Comparison of ENCODE assay signal across 19 cellular contexts in genomic region chr11:121649798-121650197, GRCh38.
DNase-seq lines count a peak whose midpoint lies in the region; ATAC-seq, FAIRE-seq and TF ChIP-seq lines count a peak whose summit lies in the region.
"Had no signal": no experiment of that assay in that cellular context is flagged by ENCODE, and none has a peak within 500 bp of the region (broad histone marks: within the 10 kb centered on the region; RNA-seq: fewer than 3 reads in every experiment).

No MANE protein-coding gene starts in this region.

- no peak overlapping the region for H3K9ac ChIP-seq in H1 (replicated peaks in 1 of 4; ENCODE audit: extremely low read depth in 1 of 4, low read depth in 3 of 4, low read length in 3 of 4)
- H3K9ac ChIP-seq: SK-N-SH had no signal

- no peak overlapping the region for H3K4me3 ChIP-seq in H1 (ENCODE audit: extremely low read depth in 1 of 4, insufficient read depth in 2 of 4, low read depth in 3 of 4, low read length in 4 of 4)
- H3K4me3 ChIP-seq: testis had no signal

- no peak overlapping the region for H3K27ac ChIP-seq in H1 (ENCODE audit: low read depth, low read length)
- H3K27ac ChIP-seq: testis had no signal

- H3K27me3 Mint-ChIP-seq in stimulated activated naive CD8-positive, alpha-beta T cell treated with anti-CD3 and anti-CD28 coated beads, Interleukin-15, amount 100 ng/mL, for 72 hours, result peaks cover 9% of the 10 kb centered on the region
- H3K27me3 Mint-ChIP-seq: activated CD4-positive, alpha-beta T cell treated with anti-CD3 and anti-CD28 coated beads for 36 hours had no signal

- H4K5ac ChIP-seq in H1 (ENCODE audit: insufficient read length, low read depth, low read length), result no peak overlapping the region

- TF ChIP-seq CTCF in H1 (IDR thresholded peaks at IDR 0.05; ENCODE audit: control extremely low read depth in 1 of 3, insufficient read depth in 1 of 3, low read depth in 1 of 3, low read length in 3 of 3), result no peak

- no peak overlapping the region; the same call in 1 of the 2 replicates for H2BK15ac ChIP-seq in H1 (ENCODE audit: low read length)

- H3K4ac ChIP-seq in H1 (replicated peaks; ENCODE audit: insufficient read length, low read depth, low read length), result no peak overlapping the region

- H3K9me3 ChIP-seq in H1 (ENCODE audit: insufficient read depth in 2 of 2, low read depth in 1 of 2, low read length in 1 of 2), result no peaks in the 10 kb centered on the region
- H3K9me3 ChIP-seq: SK-N-SH, testis had no signal

- H3K23ac ChIP-seq in H1 (ENCODE audit: insufficient read length), result no peak overlapping the region

- TF ChIP-seq RAD21 in H1 (IDR thresholded peaks at IDR 0.05 in 1 of 2, conservative IDR thresholded peaks at IDR 0.05 in 1 of 2; ENCODE audit: low read depth in 2 of 2, low read length in 2 of 2), result no peak

- no peaks in the 10 kb centered on the region for H3K36me3 ChIP-seq in H1 (ENCODE audit: control insufficient read depth in 2 of 4, insufficient read depth in 4 of 4, low read length in 3 of 4)

- no peak overlapping the region for H4K8ac ChIP-seq in H1 (ENCODE audit: extremely low read depth, insufficient read depth, low read length)

- H2BK120ac ChIP-seq in H1 (replicated peaks; ENCODE audit: low read depth, low read length), result no peak overlapping the region

- H3K79me1 ChIP-seq in H1 (ENCODE audit: low read depth, low read length), result no peaks in the 10 kb centered on the region

- no peak for TF ChIP-seq EP300 in H1 (IDR thresholded peaks at IDR 0.05; ENCODE audit: borderline replicate concordance in 1 of 2, low read depth in 2 of 2, low read length in 2 of 2)

- peaks cover 3 to 6% (median 5%) of the 10 kb centered on the region in 4 experiments; a peak in 6 of 7 replicates for H3K4me1 ChIP-seq in H1 (replicated peaks in 1 of 4; ENCODE audit: control insufficient read depth in 3 of 4, insufficient read depth in 4 of 4, low read length in 3 of 4)

- no peaks in the 10 kb centered on the region for H3K27me3 ChIP-seq in H1 (replicated peaks in 1 of 4; ENCODE audit: control insufficient read depth in 3 of 4, extremely low read depth in 1 of 4, insufficient read depth in 3 of 4, low read length in 3 of 4)
- H3K27me3 ChIP-seq: testis had no signal

- H3K9me3 Mint-ChIP-seq in stimulated activated naive CD8-positive, alpha-beta T cell treated with anti-CD3 and anti-CD28 coated beads, Interleukin-15, amount 100 ng/mL, for 72 hours, result no peaks in the 10 kb centered on the region
- H3K9me3 Mint-ChIP-seq: activated naive CD4-positive, alpha-beta T cell treated with anti-CD3 and anti-CD28 coated beads, Interleukin-2, amount 10 ng/mL, durations not matched to agents 7 days and 5 days; nephron progenitor cell had no signal

- 91% methylated on average over 6 of the region's 6 CpGs; no CpG with 5 or more reads in 1 of the 2 experiments for WGBS in H1 (ENCODE audit: extremely low coverage in 1 of 2, insufficient coverage in 1 of 2, insufficient read length in 1 of 2, insufficient replicate concordance in 2 of 2, low coverage in 1 of 2, low lambda C conversion rate in 2 of 2, missing lambda C conversion rate in 1 of 2), 2 experiments

- no peak for ATAC-seq in stimulated activated naive CD8-positive, alpha-beta T cell treated with anti-CD3 and anti-CD28 coated beads, Interleukin-15, amount 100 ng/mL, for 72 hours
- no peak for ATAC-seq in stimulated activated naive CD8-positive, alpha-beta T cell treated with anti-CD3 and anti-CD28 coated beads, Interleukin-15, Interleukin-2, amounts not matched to agents 100 U/mL and 50 U/mL, for 24 hours

- H3K56ac ChIP-seq in H1 (replicated peaks; ENCODE audit: insufficient read length, low read depth, low read length), result no peak overlapping the region

- no peaks in the 10 kb centered on the region for H3K23me2 ChIP-seq in H1 (ENCODE audit: low read depth, low read length)

- H4K20me1 ChIP-seq in H1 (replicated peaks in 1 of 2; ENCODE audit: control insufficient read depth in 1 of 2, insufficient read depth in 2 of 2, low read length in 2 of 2), result no peaks in the 10 kb centered on the region

- H3K18ac ChIP-seq in H1 (ENCODE audit: extremely low read depth, low read length), result no peak overlapping the region

- peaks cover 22% of the 10 kb centered on the region for H3K4me1 Mint-ChIP-seq in stimulated activated naive CD8-positive, alpha-beta T cell treated with anti-CD3 and anti-CD28 coated beads, Interleukin-15, amount 100 ng/mL, for 72 hours

- no peak for FAIRE-seq in H1 (lab: Jason Lieb, UNC)
- FAIRE-seq: D721Med had no signal

- H3K27ac Mint-ChIP-seq in stimulated activated naive CD8-positive, alpha-beta T cell treated with anti-CD3 and anti-CD28 coated beads, Interleukin-15, amount 100 ng/mL, for 72 hours, result peak overlapping the region; percentile 42 to 48
- H3K27ac Mint-ChIP-seq: activated CD4-positive, alpha-beta T cell treated with anti-CD3 and anti-CD28 coated beads for 36 hours; nephron progenitor cell had no signal

- H3K4me2 ChIP-seq in H1 (ENCODE audit: insufficient read depth in 1 of 2, low read depth in 2 of 2, low read length in 2 of 2), result no peak overlapping the region
- H3K4me2 ChIP-seq: SK-N-SH had no signal

- no peak overlapping the region for H4K91ac ChIP-seq in H1 (replicated peaks; ENCODE audit: insufficient read length, low read length)

- H3K79me2 ChIP-seq in H1 (ENCODE audit: control insufficient read depth in 1 of 2, insufficient read depth in 2 of 2, low read length in 2 of 2), result no peaks in the 10 kb centered on the region

- H2AFZ ChIP-seq in H1 (ENCODE audit: low read length), result no peak overlapping the region

- no peak overlapping the region for H2AK5ac ChIP-seq in H1 (ENCODE audit: low read depth, low read length)

- POLR2A ChIA-PET in H1 (lab: Charles Lee; ENCODE audit: partially characterized antibody), result no interaction called here

- H2BK20ac ChIP-seq in H1 (ENCODE audit: low read length), result no peak overlapping the region

- H2BK5ac ChIP-seq in H1 (ENCODE audit: low read depth, low read length), result no peak overlapping the region

- TF ChIP-seq POLR2A in H1 (IDR thresholded peaks at IDR 0.05; ENCODE audit: control extremely low read depth in 1 of 2, low read depth in 2 of 2, low read length in 2 of 2), result no peak

- peak overlapping the region in 1 of 2 donors; percentile 31 for H3K4me3 Mint-ChIP-seq in stimulated activated naive CD8-positive, alpha-beta T cell treated with anti-CD3 and anti-CD28 coated beads, Interleukin-15, amount 100 ng/mL, for 72 hours
- H3K4me3 Mint-ChIP-seq: activated CD4-positive, alpha-beta T cell treated with anti-CD3 and anti-CD28 coated beads for 36 hours; activated naive CD4-positive, alpha-beta T cell treated with anti-CD3 and anti-CD28 coated beads, Interleukin-2, amount 10 ng/mL, durations not matched to agents 7 days and 5 days; nephron progenitor cell had no signal

- DNase-seq in stimulated activated naive CD8-positive, alpha-beta T cell treated with anti-CD3 and anti-CD28 coated beads, Interleukin-15, amount 100 ng/mL, for 72 hours, result no peak
- no peak for DNase-seq in stimulated activated naive CD8-positive, alpha-beta T cell treated with anti-CD3 and anti-CD28 coated beads, Interleukin-15, Interleukin-2, amounts not matched to agents 100 U/mL and 50 U/mL, for 24 hours
- peak; percentile 54 for DNase-seq in NCI-H345 (lab: John Stamatoyannopoulos, UW)
- DNase-seq in H1 (ENCODE audit: low read depth in 1 of 2, low spot score in 2 of 2), result no peak
- DNase-seq in C1 segment of cervical spinal cord (lab: John Stamatoyannopoulos, UW), result no peak
- no peak for DNase-seq in LoVo (ENCODE audit: low spot score)
- DNase-seq in GOT3 (lab: John Stamatoyannopoulos, UW), result no peak
- DNase-seq: activated CD8-positive, alpha-beta memory T cell treated with anti-CD3 and anti-CD28 coated beads, Interleukin-2, amount 50 U/mL, for 48 hours; activated naive CD4-positive, alpha-beta T cell treated with anti-CD3 and anti-CD28 coated beads, Interleukin-2, amount 10 ng/mL, durations not matched to agents 7 days and 5 days; AML-193; hypothalamus; mesendoderm; NCI-H1694 treated with DMSO at 0.1 percent for 48 hours; NCI-H526 treated with DMSO at 0.1 percent for 48 hours; nephron progenitor cell; SK-N-SH; testis had no signal

- H2BK12ac ChIP-seq in H1 (ENCODE audit: low read depth, low read length), result peak overlapping the region; percentile 31; the same call in 1 of the 2 replicates

- CTCF ChIA-PET in H1 (lab: Charles Lee; ENCODE audit: partially characterized antibody), result interaction anchor here (0.8 to 1.0 kb wide), 2 partner anchors 383 to 458 kb away, joined by 3 read pairs; no protein-coding TSS in a partner anchor

- no peak overlapping the region for H3K14ac ChIP-seq in H1 (ENCODE audit: insufficient read length)

TF ChIP-seq in H1, 55 proteins besides CTCF, POLR2A, EP300 and RAD21:
- no peak for TF ChIP-seq RNF2 (IDR thresholded peaks at IDR 0.05; ENCODE audit: borderline replicate concordance, low read depth, low read length, missing control alignments, poor library complexity, severe bottlenecking)
- TF ChIP-seq CHD1 (IDR thresholded peaks at IDR 0.05; ENCODE audit: low read depth, low read length), result no peak
- no peak for TF ChIP-seq TCF12 (IDR thresholded peaks at IDR 0.05; ENCODE audit: low read depth, low read length)
- TF ChIP-seq HDAC2 (IDR thresholded peaks at IDR 0.05; ENCODE audit: borderline replicate concordance in 1 of 2, low read depth in 2 of 2, low read length in 2 of 2), result no peak
